In the genomic region with DNA sequence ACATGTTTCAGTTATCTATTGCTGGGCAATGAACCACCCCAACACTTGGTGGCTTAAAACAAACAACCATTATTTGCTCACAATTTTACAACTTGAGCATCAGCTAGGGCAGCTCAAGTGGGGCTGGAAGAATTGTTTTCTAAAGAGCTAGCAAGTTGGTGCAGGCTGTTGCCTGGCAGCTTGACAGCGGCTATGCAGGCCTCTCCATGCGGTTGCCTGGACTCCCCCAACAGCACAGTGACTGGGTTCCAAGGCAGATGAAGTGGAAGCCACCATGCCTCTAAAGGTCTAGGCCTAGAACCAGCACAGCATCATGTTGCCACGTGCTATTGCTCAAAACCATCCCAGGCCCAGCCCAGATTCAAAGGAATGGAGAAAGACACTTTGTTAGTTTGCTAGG, we compare ENCODE assay signal across 23 cellular contexts.
DNase-seq lines count a peak whose midpoint lies in the region; ATAC-seq and TF ChIP-seq lines count a peak whose summit lies in the region.
"Had no signal": no experiment of that assay in that cellular context is flagged by ENCODE, and none has a peak within 500 bp of the region (broad histone marks: within the 10 kb centered on the region; RNA-seq: fewer than 3 reads in every experiment).

No MANE protein-coding gene starts in this region.

- H3K4me2 ChIP-seq in hepatocyte = no peak overlapping the region

- H3K79me2 ChIP-seq in hepatocyte = no peaks in the 10 kb centered on the region

- ATAC-seq in HG02973 (IDR thresholded peaks at IDR 0.05; ENCODE audit: unreplicated experiment) = no peak
- no peak for ATAC-seq in GM21529 (IDR thresholded peaks at IDR 0.05; ENCODE audit: unreplicated experiment)

- H3K27me3 ChIP-seq in hepatocyte = no peaks in the 10 kb centered on the region
- H3K27me3 ChIP-seq: ascending aorta had no signal

- H2AFZ ChIP-seq in hepatocyte = no peak overlapping the region

- H3K9me3 ChIP-seq in hepatocyte (ENCODE audit: low read depth) = no peaks in the 10 kb centered on the region
- H3K9me3 ChIP-seq: ascending aorta had no signal

- no peaks in the 10 kb centered on the region for H3K36me3 ChIP-seq in hepatocyte (replicated peaks; ENCODE audit: insufficient read depth, low read depth)
- H3K36me3 ChIP-seq: ascending aorta had no signal

- H3K9me2 ChIP-seq in hepatocyte (replicated peaks; ENCODE audit: insufficient read depth) = no peaks in the 10 kb centered on the region

- no peak overlapping the region for H3K4me3 ChIP-seq in hepatocyte
- H3K4me3 ChIP-seq: ascending aorta had no signal

- 65% methylated on average over 3 of the region's 3 CpGs for WGBS in hepatocyte (ENCODE audit: low lambda C conversion rate, missing lambda C conversion rate)

- H3K4me1 ChIP-seq in hepatocyte (ENCODE audit: insufficient read depth) = peaks cover 12% of the 10 kb centered on the region
- H3K4me1 ChIP-seq: ascending aorta had no signal

- no peak for TF ChIP-seq CTCF in hepatocyte (IDR thresholded peaks at IDR 0.05; ENCODE audit: poor library complexity)

- DNase-seq in Ammon's horn (ENCODE audit: low spot score) (peak; percentile 34), NCI-H1105 (lab: John Stamatoyannopoulos, UW) (peak; percentile 81), NCI-H526 treated with DMSO at 0.1 percent for 48 hours (lab: John Stamatoyannopoulos, UW) (peak; percentile 8), hepatocyte (ENCODE audit: low spot score) (no peak), HK-2 (ENCODE audit: unreplicated experiment) (no peak), ecto neural progenitor cell (ENCODE audit: low spot score) (no peak)
- DNase-seq: activated CD4-positive, alpha-beta T cell treated with anti-CD3 and anti-CD28 coated beads for 1 hour; activated CD8-positive, alpha-beta memory T cell treated with anti-CD3 and anti-CD28 coated beads for 24 hours; activated naive CD4-positive, alpha-beta T cell treated with anti-CD3 and anti-CD28 coated beads, Interleukin-2, amount 10 ng/mL, durations not matched to agents 7 days and 5 days; activated T-cell treated with anti-CD3 and anti-CD28 coated beads, Interleukin-2, amount 50 U/mL, for 48 hours; CD4-positive, CD25-positive, alpha-beta regulatory T cell; cerebellar nuclear complex; effector CD4-positive, alpha-beta T cell; glutamatergic neuron; Kasumi-1; left ventricle myocardium superior; NCI-H1048; NCI-H524; OCI-M1; stimulated activated CD4-positive, alpha-beta T cell treated with anti-CD3 and anti-CD28 coated beads, Interleukin-12 subunit alpha, Interleukin-12 subunit beta, amount 100 ng/mL, for 4 hours had no signal

- no peaks in the 10 kb centered on the region for H4K20me1 ChIP-seq in hepatocyte (ENCODE audit: insufficient read depth, poor library complexity, severe bottlenecking)

- H3K27ac ChIP-seq in hepatocyte = peak overlapping the region; percentile 28
- H3K27ac ChIP-seq: ascending aorta had no signal

Comparison
In these comparisons a context has a peak if more than half of its experiments do, and no peak if none do; other contexts are left out.
1. DNase-seq: peak in Ammon's horn (single experiment), NCI-H1105 (single experiment) and NCI-H526 treated with DMSO at 0.1 percent for 48 hours (single experiment); none in hepatocyte (single experiment), HK-2 (single experiment) and ecto neural progenitor cell (single experiment).